Comparison of ENCODE assay signal across 9 cellular contexts in the genomic region with DNA sequence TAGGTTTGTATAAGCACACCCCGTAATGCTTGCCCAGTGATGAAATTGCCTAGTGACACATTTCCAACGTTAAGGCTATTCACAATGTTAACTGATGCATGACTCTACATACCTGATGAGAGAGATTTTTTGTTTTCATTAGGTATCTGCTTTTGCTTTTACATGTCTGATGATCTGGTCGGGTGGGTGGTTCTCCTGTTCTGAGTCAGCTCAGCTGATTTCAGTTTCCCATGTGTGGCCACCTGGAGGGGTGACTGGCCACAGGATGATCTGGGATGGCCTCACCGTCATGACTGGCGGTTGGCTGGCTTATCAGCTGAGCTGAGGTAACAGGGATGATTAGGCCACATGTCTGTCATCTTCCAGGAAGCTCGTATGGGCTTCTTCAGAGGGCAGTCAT. TPM values are rescaled to one million over a fixed set of nuclear protein-coding genes. Genes with fewer than 3 reads are reported as not detected.
DNase-seq lines count a peak whose midpoint lies in the region; ATAC-seq and TF ChIP-seq lines count a peak whose summit lies in the region.
"Had no signal": no experiment of that assay in that cellular context is flagged by ENCODE, and none has a peak within 500 bp of the region (broad histone marks: within the 10 kb centered on the region; RNA-seq: fewer than 3 reads in every experiment).

No MANE protein-coding gene starts in this region.

- WGBS in esophagus muscularis mucosa = 95% methylated on average over 6 of the region's 6 CpGs

- no peak for TF ChIP-seq EP300 in esophagus muscularis mucosa (IDR thresholded peaks at IDR 0.05)

- peak; percentile 72 for DNase-seq in activated CD4-positive, alpha-beta T cell treated with anti-CD3 and anti-CD28 coated beads, Interleukin-2, amount 10 ng/mL, durations not matched to agents 24 days and 14 days
- DNase-seq in activated CD4-positive, alpha-beta T cell treated with anti-CD3 and anti-CD28 coated beads, Interleukin-2, amount 50 U/mL, for 1 hour = no peak
- DNase-seq in activated CD4-positive, CD25-positive, alpha-beta regulatory T cell treated with anti-CD3 and anti-CD28 coated beads, Interleukin-2, amount 50 U/mL, for 72 hours = peak; percentile 54
- DNase-seq in stimulated activated CD8-positive, alpha-beta memory T cell treated with anti-CD3 and anti-CD28 coated beads, Interleukin-4, amount 100 ng/mL, for 48 hours = peak; percentile 80
- no peak for DNase-seq in mesothelial cell of epicardium (ENCODE audit: low spot score in 2 of 2, unreplicated experiment in 2 of 2)
- DNase-seq in type B pancreatic cell (ENCODE audit: extremely low spot score, unreplicated experiment) = no peak
- no peak for DNase-seq in esophagus muscularis mucosa (ENCODE audit: extremely low spot score)

- H3K4me3 ChIP-seq in esophagus muscularis mucosa = no peak overlapping the region

- no peaks in the 10 kb centered on the region for H3K9me3 ChIP-seq in esophagus muscularis mucosa

- ATAC-seq in HG03025 (IDR thresholded peaks at IDR 0.05; ENCODE audit: low FRiP score, unreplicated experiment) = peak; percentile 95
- ATAC-seq: Panc1 had no signal

- no peaks in the 10 kb centered on the region for H3K9me3 Mint-ChIP-seq in activated CD4-positive, alpha-beta T cell treated with anti-CD3 and anti-CD28 coated beads, Interleukin-2, amount 10 ng/mL, durations not matched to agents 24 days and 14 days
- H3K9me3 Mint-ChIP-seq in mesothelial cell of epicardium (peaks cover 3% of the 10 kb centered on the region), type B pancreatic cell (no peaks in the 10 kb centered on the region)

- peaks cover 0 to 4% (median 0%) of the 10 kb centered on the region in 4 donors for H3K36me3 ChIP-seq in esophagus muscularis mucosa

- peaks cover 4% of the 10 kb centered on the region for H3K4me1 Mint-ChIP-seq in activated CD4-positive, alpha-beta T cell treated with anti-CD3 and anti-CD28 coated beads, Interleukin-2, amount 10 ng/mL, durations not matched to agents 24 days and 14 days
- H3K4me1 Mint-ChIP-seq in mesothelial cell of epicardium (no peaks in the 10 kb centered on the region), type B pancreatic cell (ENCODE audit: unreplicated experiment) (peaks cover 8% of the 10 kb centered on the region)

- TF ChIP-seq POLR2A in esophagus muscularis mucosa (IDR thresholded peaks at IDR 0.05; ENCODE audit: low read depth) = no peak

- no peaks in the 10 kb centered on the region for H3K27me3 Mint-ChIP-seq in activated CD4-positive, alpha-beta T cell treated with anti-CD3 and anti-CD28 coated beads, Interleukin-2, amount 10 ng/mL, durations not matched to agents 24 days and 14 days
- H3K27me3 Mint-ChIP-seq in mesothelial cell of epicardium (ENCODE audit: low read depth) (no peaks in the 10 kb centered on the region), type B pancreatic cell (no peaks in the 10 kb centered on the region)

- H3K4me1 ChIP-seq in esophagus muscularis mucosa = no peaks in the 10 kb centered on the region

- no peaks in the 10 kb centered on the region for H3K27me3 ChIP-seq in esophagus muscularis mucosa

- no peak overlapping the region for H3K27ac Mint-ChIP-seq in activated CD4-positive, alpha-beta T cell treated with anti-CD3 and anti-CD28 coated beads, Interleukin-2, amount 10 ng/mL, durations not matched to agents 24 days and 14 days
- H3K27ac Mint-ChIP-seq in mesothelial cell of epicardium = no peak overlapping the region
- H3K27ac Mint-ChIP-seq in type B pancreatic cell = no peak overlapping the region

- TF ChIP-seq CTCF in mesothelial cell of epicardium (IDR thresholded peaks at IDR 0.05; ENCODE audit: unreplicated experiment) = no peak
- no peak for TF ChIP-seq CTCF in type B pancreatic cell (conservative IDR thresholded peaks at IDR 0.05)
- no peak for TF ChIP-seq CTCF in esophagus muscularis mucosa (IDR thresholded peaks at IDR 0.05)

- H3K4me3 Mint-ChIP-seq in activated CD4-positive, alpha-beta T cell treated with anti-CD3 and anti-CD28 coated beads, Interleukin-2, amount 10 ng/mL, durations not matched to agents 24 days and 14 days = no peak overlapping the region
- H3K4me3 Mint-ChIP-seq in mesothelial cell of epicardium = no peak overlapping the region
- no peak overlapping the region for H3K4me3 Mint-ChIP-seq in type B pancreatic cell

- intact Hi-C loops in activated CD4-positive, alpha-beta T cell treated with anti-CD3 and anti-CD28 coated beads, Interleukin-2, amount 10 ng/mL, durations not matched to agents 24 days and 14 days (cut with micrococcal nuclease) = no loop called here
- intact Hi-C loops in esophagus muscularis mucosa (cut with DNase I) = no loop called here

- H3K36me3 Mint-ChIP-seq in activated CD4-positive, alpha-beta T cell treated with anti-CD3 and anti-CD28 coated beads, Interleukin-2, amount 10 ng/mL, durations not matched to agents 24 days and 14 days (ENCODE audit: low read depth) = no peaks in the 10 kb centered on the region
- no peaks in the 10 kb centered on the region for H3K36me3 Mint-ChIP-seq in mesothelial cell of epicardium
- no peaks in the 10 kb centered on the region for H3K36me3 Mint-ChIP-seq in type B pancreatic cell

- H3K27ac ChIP-seq in esophagus muscularis mucosa (replicated peaks in 1 of 4) = no peak overlapping the region

RNA-seq across cellular contexts. Expression of a gene that starts 33.8 kb away (rescaled TPM):
- total RNA-seq in activated CD4-positive, alpha-beta T cell treated with anti-CD3 and anti-CD28 coated beads, Interleukin-2, amount 10 ng/mL, durations not matched to agents 24 days and 14 days = 4.0 and 5.9 TPM in 2 replicates
- total RNA-seq in mesothelial cell of epicardium = 11.3 to 11.8 TPM (median 11.4 TPM) in 3 replicates
- 9.8 and 10.1 TPM in 2 replicates for total RNA-seq in type B pancreatic cell (ENCODE audit: low replicate concordance)
- total RNA-seq in esophagus muscularis mucosa = 10 to 100 TPM; 15.4 to 28.7 (median 22.7) TPM

Comparison
In these comparisons a context has a peak if more than half of its experiments do, and no peak if none do; other contexts are left out.
1. DNase-seq: peak in activated CD4-positive, alpha-beta T cell treated with anti-CD3 and anti-CD28 coated beads, Interleukin-2, amount 10 ng/mL, durations not matched to agents 24 days and 14 days (single experiment), activated CD4-positive, CD25-positive, alpha-beta regulatory T cell treated with anti-CD3 and anti-CD28 coated beads, Interleukin-2, amount 50 U/mL, for 72 hours (single experiment) and stimulated activated CD8-positive, alpha-beta memory T cell treated with anti-CD3 and anti-CD28 coated beads, Interleukin-4, amount 100 ng/mL, for 48 hours (single experiment); none in activated CD4-positive, alpha-beta T cell treated with anti-CD3 and anti-CD28 coated beads, Interleukin-2, amount 50 U/mL, for 1 hour (single experiment), mesothelial cell of epicardium (0 of 2), type B pancreatic cell (single experiment) and esophagus muscularis mucosa (single experiment).